ENCODE assay signal across 19 cellular contexts in genomic region chr2:9308186-9308955, GRCh38.
DNase-seq lines count a peak whose midpoint lies in the region; ATAC-seq, FAIRE-seq and TF ChIP-seq lines count a peak whose summit lies in the region.
"Had no signal": no experiment of that assay in that cellular context is flagged by ENCODE, and none has a peak within 500 bp of the region (broad histone marks: within the 10 kb centered on the region; RNA-seq: fewer than 3 reads in every experiment).

No MANE protein-coding gene starts in this region.

- H3K27ac Mint-ChIP-seq in Calu3 (ENCODE audit: unreplicated experiment): peak overlapping the region; percentile 26
- H3K27ac Mint-ChIP-seq: activated naive CD8-positive, alpha-beta T cell treated with anti-CD3 and anti-CD28 coated beads for 36 hours; T-helper 2 cell treated with Interferon-gamma antibody and Interleukin-4, amounts not matched to agents 5 μg/mL and 100 μg/mL, for 36 hours had no signal

- no peaks in the 10 kb centered on the region for H3K27me3 Mint-ChIP-seq in Calu3 (ENCODE audit: unreplicated experiment)
- H3K27me3 Mint-ChIP-seq: activated naive CD8-positive, alpha-beta T cell treated with anti-CD3 and anti-CD28 coated beads for 36 hours had no signal

- H3K4me3 ChIP-seq in esophagus muscularis mucosa (no peak overlapping the region), rectal smooth muscle tissue (ENCODE audit: low read length) (no peak overlapping the region), Peyer's patch (no peak overlapping the region)

- TF ChIP-seq EP300 in esophagus muscularis mucosa (IDR thresholded peaks at IDR 0.05): no peak

- CTCF ChIA-PET in Calu3 (lab: Charles Lee): interaction anchor here (0.5 kb wide), 1 partner anchor 902 kb away, joined by 3 read pairs; no protein-coding TSS in a partner anchor

- DNase-seq in Calu3 (no peak), RCC 7860 (ENCODE audit: low spot score) (peak; percentile 31), esophagus muscularis mucosa (ENCODE audit: extremely low spot score) (no peak), NCI-H524 treated with DMSO at 0.1 percent for 48 hours (lab: John Stamatoyannopoulos, UW) (no peak), Peyer's patch (no peak), NCI-H1436 treated with DMSO at 0.1 percent for 48 hours (lab: John Stamatoyannopoulos, UW) (no peak)
- DNase-seq: activated CD4-positive, alpha-beta T cell treated with anti-CD3 and anti-CD28 coated beads for 4 hours; activated naive CD8-positive, alpha-beta T cell treated with anti-CD3 and anti-CD28 coated beads for 36 hours; erythroblast; NCI-H2081 treated with DMSO at 0.1 percent for 48 hours; NCI-H774; right cardiac atrium; Right ventricle myocardium superior; stimulated activated CD4-positive, alpha-beta T cell treated with anti-CD3 and anti-CD28 coated beads, Interleukin-2, amount 100 ng/mL, for 48 hours had no signal

- peaks cover 18% of the 10 kb centered on the region for H3K36me3 Mint-ChIP-seq in Calu3 (ENCODE audit: insufficient read depth, unreplicated experiment)
- H3K36me3 Mint-ChIP-seq: activated naive CD8-positive, alpha-beta T cell treated with anti-CD3 and anti-CD28 coated beads for 36 hours had no signal

- H3K4me1 ChIP-seq in esophagus muscularis mucosa (peaks cover 35 to 63% (median 57%) of the 10 kb centered on the region in 4 donors), rectal smooth muscle tissue (ENCODE audit: control insufficient read depth, insufficient read depth, low read length) (peaks cover 42% of the 10 kb centered on the region), Peyer's patch (peaks cover 0 to 28% (median 5%) of the 10 kb centered on the region in 4 donors)

- H3K27me3 ChIP-seq in esophagus muscularis mucosa (no peaks in the 10 kb centered on the region), rectal smooth muscle tissue (ENCODE audit: control insufficient read depth, insufficient read depth, low read length) (no peaks in the 10 kb centered on the region), Peyer's patch (no peaks in the 10 kb centered on the region)

- intact Hi-C loops in Calu3 (cut with micrococcal nuclease; ENCODE audit: unreplicated experiment): no loop called here
- intact Hi-C loops in esophagus muscularis mucosa (cut with DNase I): no loop called here

- H3K9me3 ChIP-seq in esophagus muscularis mucosa (no peaks in the 10 kb centered on the region), Peyer's patch (no peaks in the 10 kb centered on the region)

- H3K36me3 ChIP-seq in esophagus muscularis mucosa (no peaks in the 10 kb centered on the region), rectal smooth muscle tissue (ENCODE audit: control insufficient read depth, insufficient read depth, low read length) (no peaks in the 10 kb centered on the region), Peyer's patch (no peaks in the 10 kb centered on the region)

- TF ChIP-seq POLR2A in esophagus muscularis mucosa (IDR thresholded peaks at IDR 0.05; ENCODE audit: low read depth) (no peak), Peyer's patch (IDR thresholded peaks at IDR 0.05) (no peak)

- no peak for FAIRE-seq in RCC 7860 (lab: Jason Lieb, UNC)
- FAIRE-seq: D721Med had no signal

- TF ChIP-seq CTCF in Calu3 (IDR thresholded peaks at IDR 0.05; ENCODE audit: unreplicated experiment) (no peak), esophagus muscularis mucosa (IDR thresholded peaks at IDR 0.05) (no peak), Peyer's patch (IDR thresholded peaks at IDR 0.05) (no peak)

- H3K27ac ChIP-seq in esophagus muscularis mucosa (replicated peaks in 1 of 4): peak overlapping the region in 3 of 4 donors; percentile 29 to 50 (median 44)
- H3K27ac ChIP-seq in rectal smooth muscle tissue (ENCODE audit: low read depth, low read length): peak overlapping the region; percentile 74
- H3K27ac ChIP-seq in Peyer's patch: no peak overlapping the region
- H3K27ac ChIP-seq: HL-60 had no signal

- no peak for ATAC-seq in GM18867 (IDR thresholded peaks at IDR 0.05; ENCODE audit: unreplicated experiment)
- ATAC-seq: right cardiac atrium had no signal

- no TSS peak for BruUV-seq in Calu3 (replicated peaks; lab: Mats Ljungman, UMichigan)

- peaks cover 60% of the 10 kb centered on the region for H3K4me1 Mint-ChIP-seq in Calu3 (ENCODE audit: low read depth, unreplicated experiment)

- no peaks in the 10 kb centered on the region for H3K9me3 Mint-ChIP-seq in Calu3 (ENCODE audit: low read depth, unreplicated experiment)
- H3K9me3 Mint-ChIP-seq: activated naive CD8-positive, alpha-beta T cell treated with anti-CD3 and anti-CD28 coated beads for 36 hours; T-helper 2 cell treated with Interferon-gamma antibody and Interleukin-4, amounts not matched to agents 5 μg/mL and 100 μg/mL, for 36 hours had no signal

- no peak overlapping the region for H3K9ac ChIP-seq in rectal smooth muscle tissue (ENCODE audit: low read length)

- H3K4me3 Mint-ChIP-seq in Calu3 (ENCODE audit: low read depth, unreplicated experiment): no peak overlapping the region
- H3K4me3 Mint-ChIP-seq: activated naive CD8-positive, alpha-beta T cell treated with anti-CD3 and anti-CD28 coated beads for 36 hours; T-helper 2 cell treated with Interferon-gamma antibody and Interleukin-4, amounts not matched to agents 5 μg/mL and 100 μg/mL, for 36 hours had no signal

- WGBS in esophagus muscularis mucosa: 86% methylated on average over 12 of the region's 14 CpGs

Comparison
In these comparisons a context has a peak if more than half of its experiments do, and no peak if none do; other contexts are left out.
1. H3K27ac ChIP-seq: peak in esophagus muscularis mucosa (3 of 4) and rectal smooth muscle tissue (single experiment); none in Peyer's patch (0 of 4).